Comparison of ENCODE assay signal across 30 cellular contexts in the genomic region with DNA sequence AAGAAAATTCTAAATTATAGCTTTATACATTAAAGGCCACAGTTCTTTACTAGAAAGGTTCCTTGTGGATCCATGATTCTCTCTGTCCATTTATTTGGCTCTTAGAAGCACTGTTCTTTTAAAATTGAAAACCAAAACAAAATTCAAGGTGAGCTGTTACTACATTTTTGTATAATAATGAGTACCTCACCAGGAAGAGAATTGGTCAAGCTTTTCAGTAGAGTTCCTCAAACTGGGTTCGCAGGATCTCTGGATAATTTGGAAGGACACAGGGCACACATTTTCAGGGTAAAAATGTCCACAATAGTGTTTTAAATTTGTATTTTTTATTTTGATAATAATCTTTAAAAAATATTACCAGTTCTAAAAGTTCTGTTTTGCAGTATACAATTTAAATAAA.
"Had no signal": no experiment of that assay in that cellular context is flagged by ENCODE, and none has a peak within 500 bp of the region (broad histone marks: within the 10 kb centered on the region; RNA-seq: fewer than 3 reads in every experiment).

No MANE protein-coding gene starts in this region.

- H3K4me3 ChIP-seq: gastroesophageal sphincter, heart right ventricle, mucosa of descending colon, pancreas, right atrium auricular region, skin epidermis, spleen, thoracic aorta, tibial nerve, upper lobe of left lung had no signal

- H3K4me3 Mint-ChIP-seq: dendritic cell treated with granulocyte-macrophage colony-stimulating factor and Interleukin-4, amounts not matched to agents 40 ng/mL and 50 ng/mL, for 4 days; endodermal cell; mesothelial cell of epicardium; naive B cell; natural killer cell treated with Interleukin-12 subunit alpha and Interleukin-12 subunit beta and Interleukin-15 and Interleukin-18, amount 100 ng/mL, for 72 hours; neural crest cell; stimulated activated naive B cell treated with anti-CD40 and anti-IgM and Interleukin-4, amounts not matched to agents 10 μg/mL and 1 μg/mL and 100 μg/mL, for 72 hours; stimulated activated naive CD8-positive, alpha-beta T cell treated with anti-CD3 and anti-CD28 coated beads, Interleukin-15, Interleukin-2, amounts not matched to agents 100 ng/mL and 50 ng/mL, for 24 hours had no signal

- H3K27ac Mint-ChIP-seq: dendritic cell treated with granulocyte-macrophage colony-stimulating factor and Interleukin-4, amounts not matched to agents 40 ng/mL and 50 ng/mL, for 4 days; endodermal cell; mesothelial cell of epicardium; natural killer cell treated with Interleukin-12 subunit alpha and Interleukin-12 subunit beta and Interleukin-15 and Interleukin-18, amount 100 ng/mL, for 72 hours; stimulated activated naive B cell treated with anti-CD40 and anti-IgM and Interleukin-4, amounts not matched to agents 10 μg/mL and 1 μg/mL and 100 μg/mL, for 72 hours; stimulated activated naive CD8-positive, alpha-beta T cell treated with anti-CD3 and anti-CD28 coated beads, Interleukin-15, Interleukin-2, amounts not matched to agents 100 ng/mL and 50 ng/mL, for 24 hours had no signal

- H3K4me1 ChIP-seq: pancreas, right atrium auricular region, spleen, upper lobe of left lung had no signal

- H3K36me3 ChIP-seq: gastroesophageal sphincter, heart right ventricle, neutrophil, pancreas, right atrium auricular region, spleen, thoracic aorta, tibial nerve, upper lobe of left lung had no signal

- H3K27me3 Mint-ChIP-seq: dendritic cell treated with granulocyte-macrophage colony-stimulating factor and Interleukin-4, amounts not matched to agents 40 ng/mL and 50 ng/mL, for 4 days; naive B cell; natural killer cell treated with Interleukin-12 subunit alpha and Interleukin-12 subunit beta and Interleukin-15 and Interleukin-18, amount 100 ng/mL, for 72 hours; progenitor cell of endocrine pancreas; stimulated activated naive B cell treated with anti-CD40 and anti-IgM and Interleukin-4, amounts not matched to agents 10 μg/mL and 1 μg/mL and 100 μg/mL, for 72 hours; stimulated activated naive CD8-positive, alpha-beta T cell treated with anti-CD3 and anti-CD28 coated beads, Interleukin-15, Interleukin-2, amounts not matched to agents 100 ng/mL and 50 ng/mL, for 24 hours had no signal

- H3K9me3 Mint-ChIP-seq: dendritic cell treated with granulocyte-macrophage colony-stimulating factor and Interleukin-4, amounts not matched to agents 40 ng/mL and 50 ng/mL, for 4 days; endodermal cell; mesothelial cell of epicardium; neural crest cell; stimulated activated naive CD8-positive, alpha-beta T cell treated with anti-CD3 and anti-CD28 coated beads, Interleukin-15, Interleukin-2, amounts not matched to agents 100 ng/mL and 50 ng/mL, for 24 hours had no signal

- ATAC-seq: esophagus mucosa; gastroesophageal sphincter; heart right ventricle; left lobe of liver; mucosa of descending colon; natural killer cell treated with Interleukin-12 subunit alpha and Interleukin-12 subunit beta and Interleukin-15 and Interleukin-18, amount 100 ng/mL, for 72 hours; pancreas; sciatic nerve; stimulated activated naive B cell treated with anti-CD40 and anti-IgM and Interleukin-4, amounts not matched to agents 10 μg/mL and 1 μg/mL and 100 μg/mL, for 72 hours had no signal

- H3K4me1 Mint-ChIP-seq: naive B cell; stimulated activated naive B cell treated with anti-CD40 and anti-IgM and Interleukin-4, amounts not matched to agents 10 μg/mL and 1 μg/mL and 100 μg/mL, for 72 hours had no signal

- H3K27ac ChIP-seq: epithelial cell of prostate, gastroesophageal sphincter, heart right ventricle, neutrophil, pancreas, right atrium auricular region, skin epidermis, spleen, thoracic aorta, tibial nerve, upper lobe of left lung had no signal

- H3K36me3 Mint-ChIP-seq: mesothelial cell of epicardium; naive B cell; natural killer cell treated with Interleukin-12 subunit alpha and Interleukin-12 subunit beta and Interleukin-15 and Interleukin-18, amount 100 ng/mL, for 72 hours; stimulated activated naive B cell treated with anti-CD40 and anti-IgM and Interleukin-4, amounts not matched to agents 10 μg/mL and 1 μg/mL and 100 μg/mL, for 72 hours had no signal

- DNase-seq: effector CD8-positive, alpha-beta T cell; endodermal cell; foreskin fibroblast; heart right ventricle; hippocampal formation; kidney; mesenchymal stem cell; mucosa of descending colon; naive B cell; pancreas; spleen; stimulated activated CD4-positive, alpha-beta T cell treated with anti-CD3 and anti-CD28 coated beads, Interleukin-4, amount 100 ng/mL, for 4 hours; stimulated activated naive B cell treated with anti-CD40 and anti-IgM and Interleukin-4, amounts not matched to agents 10 μg/mL and 1 μg/mL and 100 μg/mL, for 72 hours; upper lobe of left lung had no signal

- H3K27me3 ChIP-seq: gastroesophageal sphincter, heart right ventricle, neutrophil, pancreas, right atrium auricular region, spleen, tibial nerve, upper lobe of left lung had no signal

- H3K9me3 ChIP-seq: gastroesophageal sphincter, heart right ventricle, mucosa of descending colon, neutrophil, pancreas, right atrium auricular region, spleen, thoracic aorta, tibial nerve, upper lobe of left lung had no signal
